In genomic region chr16:49527621-49528020, GRCh38 we compare ENCODE assay signal across 11 cellular contexts.
DNase-seq lines count a peak whose midpoint lies in the region; ATAC-seq and TF ChIP-seq lines count a peak whose summit lies in the region.
"Had no signal": no experiment of that assay in that cellular context is flagged by ENCODE, and none has a peak within 500 bp of the region (broad histone marks: within the 10 kb centered on the region; RNA-seq: fewer than 3 reads in every experiment).

No MANE protein-coding gene starts in this region.

- no peaks in the 10 kb centered on the region for H3K4me1 ChIP-seq in skeletal muscle satellite cell (ENCODE audit: control insufficient read depth, insufficient read depth, low read length)
- H3K4me1 ChIP-seq: body of pancreas had no signal

- no peak for TF ChIP-seq CTCF in fibroblast of mammary gland (conservative IDR thresholded peaks at IDR 0.05; ENCODE audit: control insufficient read depth, insufficient read depth, low read depth, low read length)

- H3K36me3 ChIP-seq in skeletal muscle satellite cell (ENCODE audit: insufficient read depth, low read length): no peaks in the 10 kb centered on the region
- H3K36me3 ChIP-seq: tibial nerve had no signal

- H3K27ac Mint-ChIP-seq in T-cell: peak overlapping the region; percentile 82 to 90

- POLR2A ChIA-PET in T-cell (lab: Charles Lee): no interaction called here

- H3K9me3 Mint-ChIP-seq in T-cell: no peaks in the 10 kb centered on the region

- H3K36me3 Mint-ChIP-seq in T-cell: no peaks in the 10 kb centered on the region

- CTCF ChIA-PET in T-cell (lab: Charles Lee): no interaction called here

- H3K4me2 ChIP-seq in skeletal muscle satellite cell (ENCODE audit: low read length): peak overlapping the region; percentile 63

- H3K27me3 Mint-ChIP-seq in T-cell: peaks cover 0 to 6% of the 10 kb centered on the region in 2 donors

- H3K4me3 ChIP-seq in fibroblast of mammary gland (ENCODE audit: control insufficient read depth, low read depth, low read length): no peak overlapping the region
- no peak overlapping the region for H3K4me3 ChIP-seq in skeletal muscle satellite cell (ENCODE audit: low read length)
- H3K4me3 ChIP-seq: body of pancreas had no signal

- H3K27me3 ChIP-seq in skeletal muscle satellite cell (ENCODE audit: control insufficient read depth, insufficient read depth, low read length): peaks cover 7% of the 10 kb centered on the region
- H3K27me3 ChIP-seq: body of pancreas, tibial nerve had no signal

- DNase-seq in NCI-H82 (lab: John Stamatoyannopoulos, UW) (peak; percentile 49), NCI-H82 treated with DMSO at 0.1 percent for 48 hours (lab: John Stamatoyannopoulos, UW; ENCODE audit: unreplicated experiment) (no peak), T-cell (no peak), fibroblast of mammary gland (ENCODE audit: low read depth) (peak; percentile 6)

- H3K4me3 Mint-ChIP-seq in T-cell: peak overlapping the region; percentile 82 to 89 (median 85)

- H3K9ac ChIP-seq in skeletal muscle satellite cell (ENCODE audit: low read depth, low read length): no peak overlapping the region

- ATAC-seq in T-cell (replicated peaks in 1 of 4): peak in 1 of 4 experiments; percentile 7
- no peak for ATAC-seq in GM21390 (IDR thresholded peaks at IDR 0.05; ENCODE audit: unreplicated experiment)
- no peak for ATAC-seq in GM21723 (IDR thresholded peaks at IDR 0.05; ENCODE audit: unreplicated experiment)
- no peak for ATAC-seq in HG02588 (IDR thresholded peaks at IDR 0.05; ENCODE audit: unreplicated experiment)
- ATAC-seq: activated CD4-positive, CD25-positive, alpha-beta regulatory T cell treated with anti-CD3 and anti-CD28 coated beads, Interleukin-2, amount 50 U/mL, for 24 hours; body of pancreas had no signal

- peaks cover 6 to 23% (median 16%) of the 10 kb centered on the region in 3 donors for H3K4me1 Mint-ChIP-seq in T-cell

- no peaks in the 10 kb centered on the region for H3K9me3 ChIP-seq in skeletal muscle satellite cell (replicated peaks; ENCODE audit: low read length)
- H3K9me3 ChIP-seq: body of pancreas, tibial nerve had no signal

Comparison
In these comparisons a context has a peak if more than half of its experiments do, and no peak if none do; other contexts are left out.
1. DNase-seq: peak in NCI-H82 (single experiment) and fibroblast of mammary gland (single experiment); none in NCI-H82 treated with DMSO at 0.1 percent for 48 hours (single experiment) and T-cell (0 of 34).